8 cellular contexts compared by ENCODE assay signal in genomic region chr7:64569372-64570361, GRCh38. TPM values are rescaled to one million over a fixed set of nuclear protein-coding genes. Genes with fewer than 3 reads are reported as not detected.
DNase-seq lines count a peak whose midpoint lies in the region; ATAC-seq and TF ChIP-seq lines count a peak whose summit lies in the region.
"Not testable (repeated sequence)": the region's sequence is repeated elsewhere in the genome, so short reads cannot be mapped to it uniquely, and the experiment has no call there.

No MANE protein-coding gene starts in this region.

- not testable (repeated sequence) for H3K27me3 ChIP-seq in left ventricle myocardium inferior (ENCODE audit: low read depth)

- H3K27me3 Mint-ChIP-seq in activated T-cell treated with anti-CD3 and anti-CD28 coated beads, Interleukin-2, amount 50 U/mL, for 24 hours, result peaks cover 11% of the 10 kb centered on the region
- peaks cover 12% of the 10 kb centered on the region for H3K27me3 Mint-ChIP-seq in central memory CD8-positive, alpha-beta T cell
- H3K27me3 Mint-ChIP-seq in naive thymus-derived CD8-positive, alpha-beta T cell, result peaks cover 1 to 22% (median 11%) of the 10 kb centered on the region in 5 donors

- H3K4me1 ChIP-seq in left ventricle myocardium inferior, result peaks cover 17% of the 10 kb centered on the region

- H3K27ac Mint-ChIP-seq in activated T-cell treated with anti-CD3 and anti-CD28 coated beads, Interleukin-2, amount 50 U/mL, for 24 hours, result peak overlapping the region; percentile 76
- peak overlapping the region; percentile 91 for H3K27ac Mint-ChIP-seq in central memory CD8-positive, alpha-beta T cell (ENCODE audit: low read depth)
- H3K27ac Mint-ChIP-seq in naive thymus-derived CD8-positive, alpha-beta T cell, result peak overlapping the region in 9 of 10 donors; percentile 66 to 97 (median 92)

- TF ChIP-seq CTCF in AG04449 (IDR thresholded peaks at IDR 0.05; ENCODE audit: insufficient read depth, low read length, missing control alignments) (peak; percentile 25), HFF-Myc (IDR thresholded peaks at IDR 0.05; ENCODE audit: low read depth, low read length, missing control alignments) (peak; percentile 18), left ventricle myocardium inferior (IDR thresholded peaks at IDR 0.05; ENCODE audit: borderline replicate concordance) (peak; percentile 40)

- not testable (repeated sequence) for H3K36me3 ChIP-seq in left ventricle myocardium inferior

- not testable (repeated sequence) for DNase-seq in AG04449 (ENCODE audit: low read depth, low spot score); HFF-Myc (ENCODE audit: extremely low read depth, low read depth)
- DNase-seq in RPMI8226, result peak; percentile 72
- peak; percentile 73 for DNase-seq in activated T-cell treated with anti-CD3 and anti-CD28 coated beads, Interleukin-2, amount 50 U/mL, for 24 hours
- DNase-seq in central memory CD8-positive, alpha-beta T cell (ENCODE audit: low spot score in 2 of 2), result peak in 1 of 2 donors; percentile 32
- DNase-seq in left ventricle myocardium inferior, result peak; percentile 30
- DNase-seq in naive thymus-derived CD8-positive, alpha-beta T cell, result peak; percentile 14 to 71 (median 42)
- DNase-seq in stimulated activated CD4-positive, alpha-beta T cell treated with anti-CD3 and anti-CD28 coated beads, Interleukin-4, amount 100 ng/mL, for 48 hours (ENCODE audit: low read depth in 2 of 2), result peak; percentile 4 to 16

- not testable (repeated sequence) for H3K4me1 Mint-ChIP-seq in activated T-cell treated with anti-CD3 and anti-CD28 coated beads, Interleukin-2, amount 50 U/mL, for 24 hours (ENCODE audit: low read depth)
- H3K4me1 Mint-ChIP-seq in central memory CD8-positive, alpha-beta T cell, result peaks cover 17% of the 10 kb centered on the region
- H3K4me1 Mint-ChIP-seq in naive thymus-derived CD8-positive, alpha-beta T cell, result peaks cover 10 to 14% (median 11%) of the 10 kb centered on the region in 4 donors

- H3K4me3 Mint-ChIP-seq in activated T-cell treated with anti-CD3 and anti-CD28 coated beads, Interleukin-2, amount 50 U/mL, for 24 hours, result peak overlapping the region; percentile 76
- peak overlapping the region; percentile 94 for H3K4me3 Mint-ChIP-seq in central memory CD8-positive, alpha-beta T cell
- H3K4me3 Mint-ChIP-seq in naive thymus-derived CD8-positive, alpha-beta T cell, result peak overlapping the region; percentile 89 to 97 (median 94)

- H3K9me3 Mint-ChIP-seq in activated T-cell treated with anti-CD3 and anti-CD28 coated beads, Interleukin-2, amount 50 U/mL, for 24 hours; central memory CD8-positive, alpha-beta T cell; naive thymus-derived CD8-positive, alpha-beta T cell: not testable (repeated sequence)

- CTCF ChIA-PET in AG04449 (lab: Yijun Ruan, JAX), result not testable (repeated sequence)

- not testable (repeated sequence) for H3K9me3 ChIP-seq in left ventricle myocardium inferior (replicated peaks)

- peak overlapping the region; percentile 46 for H3K4me3 ChIP-seq in AG04449 (ENCODE audit: low read depth, low read length)
- 0 out of 2 replicates have a peak overlapping the region, but pooled peaks have one; percentile 11 for H3K4me3 ChIP-seq in HFF-Myc (replicated peaks; ENCODE audit: low read depth, low read length)
- peak overlapping the region; percentile 69 for H3K4me3 ChIP-seq in left ventricle myocardium inferior

- not testable (repeated sequence) for H3K36me3 Mint-ChIP-seq in activated T-cell treated with anti-CD3 and anti-CD28 coated beads, Interleukin-2, amount 50 U/mL, for 24 hours (ENCODE audit: low read depth); central memory CD8-positive, alpha-beta T cell (ENCODE audit: insufficient read depth); naive thymus-derived CD8-positive, alpha-beta T cell

- intact Hi-C loops in left ventricle myocardium inferior (cut with micrococcal nuclease), result not testable (repeated sequence)

- not testable (repeated sequence) for H3K27ac ChIP-seq in left ventricle myocardium inferior (replicated peaks)

- POLR2A ChIA-PET in AG04449 (lab: Yijun Ruan, JAX); naive thymus-derived CD8-positive, alpha-beta T cell (lab: Charles Lee): not testable (repeated sequence)

- peak; percentile 76 for ATAC-seq in central memory CD8-positive, alpha-beta T cell (replicated peaks; ENCODE audit: extremely low read depth, poor library complexity, severe bottlenecking)
- peak; percentile 74 to 80 for ATAC-seq in naive thymus-derived CD8-positive, alpha-beta T cell

RNA-seq across cellular contexts. Expression of gene ZNF680, which starts 6.8 kb away (rescaled TPM):
- 21.6 TPM for total RNA-seq in left ventricle myocardium inferior
- 10 to 100 TPM; 18.2 to 22.9 TPM for total RNA-seq in naive thymus-derived CD8-positive, alpha-beta T cell
- 1 to 10 TPM; 7.1 to 9.7 (median 8.7) TPM for polyA plus RNA-seq in naive thymus-derived CD8-positive, alpha-beta T cell

Comparison
In these comparisons a context has a peak if more than half of its experiments do, and no peak if none do; other contexts are left out.
1. H3K4me3 ChIP-seq: peak in every context shown above with its lines; median percentile 69 in left ventricle myocardium inferior; 46 in AG04449; 11 in HFF-Myc.